Comparison of ENCODE assay signal across 9 cellular contexts in genomic region chr1:21217812-21218596, GRCh38. TPM values are rescaled to one million over a fixed set of nuclear protein-coding genes. Genes with fewer than 3 reads are reported as not detected.
DNase-seq lines count a peak whose midpoint lies in the region; ATAC-seq and TF ChIP-seq lines count a peak whose summit lies in the region.
"Had no signal": no experiment of that assay in that cellular context is flagged by ENCODE, and none has a peak within 500 bp of the region (broad histone marks: within the 10 kb centered on the region; RNA-seq: fewer than 3 reads in every experiment).

No MANE protein-coding gene starts in this region.

- H3K27ac Mint-ChIP-seq in CD4-positive, alpha-beta memory T cell: no peak overlapping the region

- H3K9me3 ChIP-seq in CD4-positive, alpha-beta memory T cell (ENCODE audit: control insufficient read depth in 1 of 2, low read length in 2 of 2): no peaks in the 10 kb centered on the region
- H3K9me3 ChIP-seq: gastrocnemius medialis had no signal

- no peak overlapping the region for H3K27ac ChIP-seq in CD4-positive, alpha-beta memory T cell (ENCODE audit: low read depth, low read length)
- H3K27ac ChIP-seq: gastrocnemius medialis had no signal

- H3K4me1 Mint-ChIP-seq in CD4-positive, alpha-beta memory T cell: peaks cover 2 to 9% (median 4%) of the 10 kb centered on the region in 4 donors

- no peaks in the 10 kb centered on the region for H3K27me3 ChIP-seq in CD4-positive, alpha-beta memory T cell (ENCODE audit: insufficient read depth, low read length)
- H3K27me3 ChIP-seq: gastrocnemius medialis had no signal

- no peak overlapping the region for H3K4me3 Mint-ChIP-seq in CD4-positive, alpha-beta memory T cell

- H3K4me1 ChIP-seq in CD4-positive, alpha-beta memory T cell (ENCODE audit: insufficient read depth, low read length): no peaks in the 10 kb centered on the region
- H3K4me1 ChIP-seq: gastrocnemius medialis had no signal

- H3K27me3 Mint-ChIP-seq in CD4-positive, alpha-beta memory T cell: no peaks in the 10 kb centered on the region

- H3K4me3 ChIP-seq in CD4-positive, alpha-beta memory T cell (ENCODE audit: low read length in 2 of 2): no peak overlapping the region
- H3K4me3 ChIP-seq in fibroblast of pulmonary artery (replicated peaks; ENCODE audit: low read depth, low read length): no peak overlapping the region
- H3K4me3 ChIP-seq: gastrocnemius medialis had no signal

- H3K36me3 Mint-ChIP-seq in CD4-positive, alpha-beta memory T cell: peaks cover 8 to 39% of the 10 kb centered on the region in 2 donors

- ATAC-seq in HG03460 (IDR thresholded peaks at IDR 0.05; ENCODE audit: unreplicated experiment): no peak
- no peak for ATAC-seq in GM18868 (IDR thresholded peaks at IDR 0.05; ENCODE audit: unreplicated experiment)

- peak; percentile 46 for TF ChIP-seq CTCF in fibroblast of pulmonary artery (IDR thresholded peaks at IDR 0.05; ENCODE audit: low read length, missing control alignments)

- peaks cover 25% of the 10 kb centered on the region for H3K36me3 ChIP-seq in CD4-positive, alpha-beta memory T cell (ENCODE audit: insufficient read depth, low read length)

- H3K9me3 Mint-ChIP-seq in CD4-positive, alpha-beta memory T cell: peaks cover 0 to 1% (median 0%) of the 10 kb centered on the region in 8 donors

- POLR2A ChIA-PET in CD4-positive, alpha-beta memory T cell (lab: Charles Lee; ENCODE audit: partially characterized antibody): interaction anchor here (0.8 kb wide), 1 partner anchor 173 kb away, joined by 3 read pairs; no protein-coding TSS in a partner anchor

- intact Hi-C loops in CD4-positive, alpha-beta memory T cell (cut with micrococcal nuclease): loop anchor here (1.0 to 2.0 kb wide), 2 partner anchors 150 to 441 kb away; no protein-coding TSS in a partner anchor

- peak in 4 of 5 donors; percentile 4 to 27 (median 18) for DNase-seq in CD4-positive, alpha-beta memory T cell
- DNase-seq in HuH-7 (ENCODE audit: low spot score): peak; percentile 77
- DNase-seq in activated CD4-positive, alpha-beta T cell treated with anti-CD3 and anti-CD28 coated beads, Interleukin-2, amount 50 U/mL, for 4 hours: peak; percentile 6 to 12
- DNase-seq in fibroblast of pulmonary artery (ENCODE audit: low read depth): peak; percentile 28
- peak; percentile 38 for DNase-seq in retina
- no peak for DNase-seq in NCI-H146 treated with DMSO at 0.1 percent for 48 hours (lab: John Stamatoyannopoulos, UW; ENCODE audit: unreplicated experiment)
- DNase-seq: gastrocnemius medialis had no signal

- CTCF ChIA-PET in CD4-positive, alpha-beta memory T cell (lab: Charles Lee; ENCODE audit: partially characterized antibody): interaction anchor here (0.8 to 4.0 kb wide), 12 partner anchors 8 to 521 kb away, joined by 3 to 57 read pairs (median 4); no protein-coding TSS in a partner anchor

RNA-seq across cellular contexts. Expression of gene EIF4G3, which starts 41.3 kb away (rescaled TPM):
- 10 to 100 TPM; 16.6 to 18.0 TPM for total RNA-seq in CD4-positive, alpha-beta memory T cell
- 1 to 10 TPM; 1.6 to 9.6 TPM for polyA plus RNA-seq in CD4-positive, alpha-beta memory T cell
